17 cellular contexts compared by ENCODE assay signal in genomic region chr10:68402271-68402670, GRCh38. TPM values are rescaled to one million over a fixed set of nuclear protein-coding genes. Genes with fewer than 3 reads are reported as not detected.
A peak's percentile ranks its signal among the peaks of the same experiment; 100 is the strongest.
DNase-seq lines count a peak whose midpoint lies in the region; ATAC-seq, FAIRE-seq and TF ChIP-seq lines count a peak whose summit lies in the region.
"Had no signal": no experiment of that assay in that cellular context is flagged by ENCODE, and none has a peak within 500 bp of the region (broad histone marks: within the 10 kb centered on the region; RNA-seq: fewer than 3 reads in every experiment).

No MANE protein-coding gene starts in this region.

- H3K36me3 ChIP-seq in mesenchymal stem cell (ENCODE audit: control insufficient read depth in 1 of 2, insufficient read depth in 2 of 2, low read depth in 1 of 2, low read length in 2 of 2): peaks cover 9 to 21% of the 10 kb centered on the region in 2 experiments
- H3K36me3 ChIP-seq in left ventricle myocardium inferior: peaks cover 28% of the 10 kb centered on the region

- no peak overlapping the region for H3K23ac ChIP-seq in mesenchymal stem cell (ENCODE audit: low read length in 2 of 2)

- no peak for TF ChIP-seq RAD21 in A549 (conservative IDR thresholded peaks at IDR 0.05 in 1 of 2, IDR thresholded peaks at IDR 0.05 in 1 of 2)

- H3K4me1 ChIP-seq in A549 (peaks cover 26% of the 10 kb centered on the region), mesenchymal stem cell (ENCODE audit: control insufficient read depth, insufficient read depth, low read depth, low read length) (no peaks in the 10 kb centered on the region), left ventricle myocardium inferior (peaks cover 18% of the 10 kb centered on the region)

- no peak overlapping the region for H3K9ac ChIP-seq in mesenchymal stem cell (ENCODE audit: low read length)

- H2BK5ac ChIP-seq in mesenchymal stem cell (ENCODE audit: low read depth, low read length, poor library complexity, severe bottlenecking): no peak overlapping the region

- no peak overlapping the region for H4K91ac ChIP-seq in mesenchymal stem cell (ENCODE audit: low read length)

- H2AFZ ChIP-seq in mesenchymal stem cell (ENCODE audit: low read depth, low read length): no peak overlapping the region
- H2AFZ ChIP-seq: GM23338 had no signal

- DNase-seq in A549 (ENCODE audit: low read depth in 1 of 2, low spot score in 1 of 2): no peak
- DNase-seq in amniotic epithelial cell (ENCODE audit: low read depth): peak; percentile 71
- DNase-seq in choroid plexus epithelial cell (ENCODE audit: low read depth): peak; percentile 58
- peak; percentile 13 for DNase-seq in mesenchymal stem cell
- DNase-seq in NCI-H1417 treated with DMSO at 0.1 percent for 48 hours (lab: John Stamatoyannopoulos, UW): no peak
- no peak for DNase-seq in left ventricle myocardium inferior
- DNase-seq: C1 segment of cervical spinal cord; Calu3; CD4-positive, alpha-beta T cell; DMS 273 treated with DMSO at 0.1 percent for 48 hours; H7 had no signal

- intact Hi-C loops in left ventricle myocardium inferior (cut with micrococcal nuclease): no loop called here

- H2AK5ac ChIP-seq in mesenchymal stem cell (ENCODE audit: low read length, severe bottlenecking): no peak overlapping the region

- no peak overlapping the region for H4K8ac ChIP-seq in mesenchymal stem cell (ENCODE audit: low read length)

- TF ChIP-seq EP300 in A549 (IDR thresholded peaks at IDR 0.05): no peak

- H2BK15ac ChIP-seq in mesenchymal stem cell (ENCODE audit: low read depth, poor library complexity, severe bottlenecking): no peak overlapping the region

- H3K27me3 ChIP-seq in mesenchymal stem cell (ENCODE audit: control insufficient read depth in 1 of 2, insufficient read depth in 1 of 2, low read length in 2 of 2) (no peaks in the 10 kb centered on the region), left ventricle myocardium inferior (ENCODE audit: low read depth) (no peaks in the 10 kb centered on the region)

- CTCF ChIA-PET in A549 (lab: Yijun Ruan, JAX): interaction anchor here (0.6 kb wide), 2 partner anchors 38 to 340 kb away, joined by 3 to 4 read pairs; no protein-coding TSS in a partner anchor

- no peak for TF ChIP-seq POLR2A in A549 (IDR thresholded peaks at IDR 0.05; ENCODE audit: low read length)

- H2BK12ac ChIP-seq in mesenchymal stem cell (ENCODE audit: low read length in 2 of 2): no peak overlapping the region

- ATAC-seq in A549 (no peak), HG02870 (IDR thresholded peaks at IDR 0.05; ENCODE audit: unreplicated experiment) (no peak), HG02840 (IDR thresholded peaks at IDR 0.05; ENCODE audit: low FRiP score, unreplicated experiment) (no peak)
- ATAC-seq: GM12878, GM23338 had no signal

- no peak overlapping the region for H3K18ac ChIP-seq in mesenchymal stem cell (ENCODE audit: low read depth in 1 of 2, low read length in 2 of 2)

- POLR2A ChIA-PET in A549 (lab: Yijun Ruan, JAX): no interaction called here

- no peak overlapping the region for H3K4ac ChIP-seq in mesenchymal stem cell (ENCODE audit: low read depth in 1 of 2, low read length in 2 of 2)

- TF ChIP-seq CTCF in A549 (IDR thresholded peaks at IDR 0.05) (no peak), choroid plexus epithelial cell (conservative IDR thresholded peaks at IDR 0.05; ENCODE audit: low read depth, low read length) (no peak), left ventricle myocardium inferior (IDR thresholded peaks at IDR 0.05; ENCODE audit: borderline replicate concordance) (no peak)

- no peak overlapping the region for H2BK120ac ChIP-seq in mesenchymal stem cell (ENCODE audit: low read depth, low read length)

- H3K4me3 ChIP-seq in A549 (no peak overlapping the region), choroid plexus epithelial cell (ENCODE audit: low read depth, low read length) (no peak overlapping the region), mesenchymal stem cell (ENCODE audit: insufficient read depth in 1 of 2, low read depth in 1 of 2, low read length in 2 of 2) (no peak overlapping the region), left ventricle myocardium inferior (no peak overlapping the region)
- H3K4me3 ChIP-seq: GM12878, GM23338 had no signal

- H3K27ac ChIP-seq in A549: no peak overlapping the region
- no peak overlapping the region for H3K27ac ChIP-seq in mesenchymal stem cell (ENCODE audit: low read length, poor library complexity, severe bottlenecking)
- H3K27ac ChIP-seq in left ventricle myocardium inferior (replicated peaks): no peak overlapping the region
- H3K27ac ChIP-seq: 22Rv1 had no signal

- H3K4me2 ChIP-seq in A549 (0 out of 3 replicates have a peak overlapping the region, but pooled peaks have one; percentile 23), mesenchymal stem cell (ENCODE audit: low read length, poor library complexity, severe bottlenecking) (no peak overlapping the region)
- H3K4me2 ChIP-seq: GM23338 had no signal

- no peak overlapping the region for H3K14ac ChIP-seq in mesenchymal stem cell (ENCODE audit: low read length in 2 of 2)

- H3K9me3 ChIP-seq in A549: no peaks in the 10 kb centered on the region
- H3K9me3 ChIP-seq in mesenchymal stem cell (ENCODE audit: control insufficient read depth, low read length): no peaks in the 10 kb centered on the region
- no peaks in the 10 kb centered on the region for H3K9me3 ChIP-seq in left ventricle myocardium inferior (replicated peaks)

- H3K79me1 ChIP-seq in mesenchymal stem cell (replicated peaks; ENCODE audit: low read length, poor library complexity, severe bottlenecking): peaks cover 4% of the 10 kb centered on the region

- no peak for FAIRE-seq in A549 (lab: Jason Lieb, UNC)
- FAIRE-seq: GM12878, GM18507 had no signal

- WGBS in A549 (ENCODE audit: missing lambda C conversion rate): 77% methylated on average over 1 of the region's 1 CpG
- WGBS in mesenchymal stem cell: no CpG with 5 or more reads among the region's 1 CpG

TF ChIP-seq in A549, 52 proteins besides CTCF, POLR2A, EP300 and RAD21 (continues in another document):
- no peak for TF ChIP-seq POLR2AphosphoS2 (conservative IDR thresholded peaks at IDR 0.05; ENCODE audit: low read length)
- TF ChIP-seq RFX5 (IDR thresholded peaks at IDR 0.05): no peak
- TF ChIP-seq JUNB (IDR thresholded peaks at IDR 0.05): no peak
- TF ChIP-seq CHD2 (IDR thresholded peaks at IDR 0.05; ENCODE audit: low read length, partially characterized antibody): no peak
- no peak for TF ChIP-seq EHF (CRISPR knock-in tag; IDR thresholded peaks at IDR 0.05)
- no peak for TF ChIP-seq EHMT2 (IDR thresholded peaks at IDR 0.05; ENCODE audit: low read depth)
- TF ChIP-seq RARB (CRISPR knock-in tag; IDR thresholded peaks at IDR 0.05): no peak
- no peak for TF ChIP-seq MAFK (IDR thresholded peaks at IDR 0.05; ENCODE audit: partially characterized antibody)
- TF ChIP-seq HDAC2 (IDR thresholded peaks at IDR 0.05): no peak
- TF ChIP-seq, protein P1, sequence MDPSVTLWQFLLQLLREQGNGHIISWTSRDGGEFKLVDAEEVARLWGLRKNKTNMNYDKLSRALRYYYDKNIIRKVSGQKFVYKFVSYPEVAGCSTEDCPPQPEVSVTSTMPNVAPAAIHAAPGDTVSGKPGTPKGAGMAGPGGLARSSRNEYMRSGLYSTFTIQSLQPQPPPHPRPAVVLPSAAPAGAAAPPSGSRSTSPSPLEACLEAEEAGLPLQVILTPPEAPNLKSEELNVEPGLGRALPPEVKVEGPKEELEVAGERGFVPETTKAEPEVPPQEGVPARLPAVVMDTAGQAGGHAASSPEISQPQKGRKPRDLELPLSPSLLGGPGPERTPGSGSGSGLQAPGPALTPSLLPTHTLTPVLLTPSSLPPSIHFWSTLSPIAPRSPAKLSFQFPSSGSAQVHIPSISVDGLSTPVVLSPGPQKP (IDR thresholded peaks at IDR 0.05; ENCODE audit: low read depth, low read length): no peak
- no peak for TF ChIP-seq CEBPB (IDR thresholded peaks at IDR 0.05)
- TF ChIP-seq HES2 (IDR thresholded peaks at IDR 0.05): no peak
- TF ChIP-seq MAZ (IDR thresholded peaks at IDR 0.05; ENCODE audit: borderline replicate concordance, low read depth, low read length): no peak
- TF ChIP-seq ZNF302 (CRISPR knock-in tag; IDR thresholded peaks at IDR 0.05): no peak
- TF ChIP-seq BCL3 (IDR thresholded peaks at IDR 0.05): no peak
- TF ChIP-seq, protein P2, sequence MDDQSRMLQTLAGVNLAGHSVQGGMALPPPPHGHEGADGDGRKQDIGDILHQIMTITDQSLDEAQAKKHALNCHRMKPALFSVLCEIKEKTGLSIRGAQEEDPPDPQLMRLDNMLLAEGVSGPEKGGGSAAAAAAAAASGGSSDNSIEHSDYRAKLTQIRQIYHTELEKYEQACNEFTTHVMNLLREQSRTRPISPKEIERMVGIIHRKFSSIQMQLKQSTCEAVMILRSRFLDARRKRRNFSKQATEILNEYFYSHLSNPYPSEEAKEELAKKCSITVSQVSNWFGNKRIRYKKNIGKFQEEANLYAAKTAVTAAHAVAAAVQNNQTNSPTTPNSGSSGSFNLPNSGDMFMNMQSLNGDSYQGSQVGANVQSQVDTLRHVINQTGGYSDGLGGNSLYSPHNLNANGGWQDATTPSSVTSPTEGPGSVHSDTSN (IDR thresholded peaks at IDR 0.05): no peak
- no peak for TF ChIP-seq TP53 (CRISPR knock-in tag; IDR thresholded peaks at IDR 0.05)
- no peak for TF ChIP-seq JUN (IDR thresholded peaks at IDR 0.05)

RNA-seq across cellular contexts. Expression of gene RUFY2, which starts 4.8 kb away (rescaled TPM):
- 14.6 and 20.3 TPM in 2 replicates for polyA plus RNA-seq in A549 (2011; rRNA removed)
- 2.9 and 3.0 TPM in 2 replicates for polyA plus RNA-seq in A549 (2012; cell fraction: cytosol; rRNA removed)
- polyA plus RNA-seq in A549 (2012; cell fraction: nucleus; rRNA removed): 3.4 and 5.0 TPM in 2 replicates
- polyA plus RNA-seq in A549 (2017; fragmentation: RNase III; extraction: RNeasy Plus Mini Kit Qiagen cat#74134 plus additional on column Dnase treatment): 7.9 to 8.9 TPM (median 8.6 TPM) in 3 replicates
- 7.0 and 8.4 TPM in 2 replicates for polyA minus RNA-seq in A549 (2011; rRNA and poly(A)+ RNA removed)
- 16.7 TPM for polyA plus RNA-seq in mesenchymal stem cell (2013, experiment 1 of 2)
- polyA plus RNA-seq in mesenchymal stem cell (2013, experiment 2 of 2): 17.8 TPM
- 9.9 TPM for total RNA-seq in left ventricle myocardium inferior

Comparison
In these comparisons a context has a peak if more than half of its experiments do, and no peak if none do; other contexts are left out.
1. DNase-seq: peak in amniotic epithelial cell (single experiment), choroid plexus epithelial cell (single experiment) and mesenchymal stem cell (single experiment); none in A549 (0 of 2), NCI-H1417 treated with DMSO at 0.1 percent for 48 hours (single experiment) and left ventricle myocardium inferior (single experiment).